ENCODE assay signal across 16 cellular contexts in genomic region chr13:48654511-48654910, GRCh38. TPM values are rescaled to one million over a fixed set of nuclear protein-coding genes. Genes with fewer than 3 reads are reported as not detected.
DNase-seq lines count a peak whose midpoint lies in the region; ATAC-seq, FAIRE-seq and TF ChIP-seq lines count a peak whose summit lies in the region.
"Had no signal": no experiment of that assay in that cellular context is flagged by ENCODE, and none has a peak within 500 bp of the region (broad histone marks: within the 10 kb centered on the region; RNA-seq: fewer than 3 reads in every experiment).

No MANE protein-coding gene starts in this region.

- intact Hi-C loops in activated CD4-positive, alpha-beta memory T cell treated with anti-CD3 and anti-CD28 coated beads for 36 hours (cut with micrococcal nuclease), result loop anchor here (5.0 to 10.0 kb wide), 6 partner anchors 78 to 557 kb away; partner anchors contain the start of genes FNDC3A, ITM2B and MED4
- intact Hi-C loops in sciatic nerve (cut with DNase I), result no loop called here

- H3K4me1 Mint-ChIP-seq in activated CD4-positive, alpha-beta memory T cell treated with anti-CD3 and anti-CD28 coated beads, Interleukin-2, amount 10 ng/mL, durations not matched to agents 7 days and 5 days, result peaks cover 35% of the 10 kb centered on the region
- peaks cover 38% of the 10 kb centered on the region for H3K4me1 Mint-ChIP-seq in activated CD4-positive, alpha-beta memory T cell treated with anti-CD3 and anti-CD28 coated beads for 36 hours (ENCODE audit: low read depth)
- H3K4me1 Mint-ChIP-seq in T-cell (peaks cover 49 to 65% (median 55%) of the 10 kb centered on the region in 3 donors), glutamatergic neuron (ENCODE audit: low read depth, unreplicated experiment) (peaks cover 41% of the 10 kb centered on the region)

- H3K36me3 Mint-ChIP-seq in activated CD4-positive, alpha-beta memory T cell treated with anti-CD3 and anti-CD28 coated beads, Interleukin-2, amount 10 ng/mL, durations not matched to agents 7 days and 5 days (ENCODE audit: low read depth), result peaks cover 3% of the 10 kb centered on the region
- no peaks in the 10 kb centered on the region for H3K36me3 Mint-ChIP-seq in activated CD4-positive, alpha-beta memory T cell treated with anti-CD3 and anti-CD28 coated beads for 36 hours
- H3K36me3 Mint-ChIP-seq in T-cell (no peaks in the 10 kb centered on the region), glutamatergic neuron (ENCODE audit: unreplicated experiment) (peaks cover 7% of the 10 kb centered on the region)
- H3K36me3 Mint-ChIP-seq: IgD-negative memory B cell had no signal

- no peak for DNase-seq in activated CD4-positive, alpha-beta memory T cell treated with anti-CD3 and anti-CD28 coated beads, Interleukin-2, amount 10 ng/mL, durations not matched to agents 7 days and 5 days
- no peak for DNase-seq in activated CD4-positive, alpha-beta memory T cell treated with anti-CD3 and anti-CD28 coated beads for 36 hours
- DNase-seq in T-cell, result no peak
- DNase-seq in glutamatergic neuron, result no peak
- no peak for DNase-seq in sciatic nerve (ENCODE audit: low spot score)
- no peak for DNase-seq in HuH-7 (ENCODE audit: low spot score)
- DNase-seq in AG08395 (ENCODE audit: low spot score), result no peak
- DNase-seq in GM12891 (ENCODE audit: insufficient read length, low spot score), result no peak
- DNase-seq: left lung; NCI-H69; stimulated activated CD4-positive, alpha-beta T cell treated with anti-CD3 and anti-CD28 coated beads, Interleukin-12 subunit alpha, Interleukin-12 subunit beta, amount 100 ng/mL, for 4 hours; upper lobe of right lung had no signal

- ATAC-seq in T-cell (replicated peaks in 1 of 4) (no peak), sciatic nerve (peak; percentile 70)
- ATAC-seq: A549 had no signal

- POLR2A ChIA-PET in activated CD4-positive, alpha-beta memory T cell treated with anti-CD3 and anti-CD28 coated beads, Interleukin-2, amount 10 ng/mL, durations not matched to agents 7 days and 5 days (lab: Charles Lee), result interaction anchor here (1.4 kb wide), 1 partner anchor 560 kb away, joined by 4 read pairs; the partner anchor contains the start of gene MED4
- POLR2A ChIA-PET in activated CD4-positive, alpha-beta memory T cell treated with anti-CD3 and anti-CD28 coated beads for 36 hours (lab: Charles Lee), result no interaction called here
- POLR2A ChIA-PET in T-cell (lab: Charles Lee), result interaction anchor here in 1 of 2 donors (0.6 kb wide), 1 partner anchor 311 kb away, joined by 4 read pairs; no protein-coding TSS in a partner anchor

- H3K9me3 Mint-ChIP-seq in activated CD4-positive, alpha-beta memory T cell treated with anti-CD3 and anti-CD28 coated beads, Interleukin-2, amount 10 ng/mL, durations not matched to agents 7 days and 5 days, result no peaks in the 10 kb centered on the region
- H3K9me3 Mint-ChIP-seq in activated CD4-positive, alpha-beta memory T cell treated with anti-CD3 and anti-CD28 coated beads for 36 hours, result no peaks in the 10 kb centered on the region
- H3K9me3 Mint-ChIP-seq in T-cell (no peaks in the 10 kb centered on the region), glutamatergic neuron (ENCODE audit: unreplicated experiment) (peaks cover 12% of the 10 kb centered on the region)
- H3K9me3 Mint-ChIP-seq: IgD-negative memory B cell had no signal

- no peak overlapping the region for H3K27ac Mint-ChIP-seq in activated CD4-positive, alpha-beta memory T cell treated with anti-CD3 and anti-CD28 coated beads, Interleukin-2, amount 10 ng/mL, durations not matched to agents 7 days and 5 days
- H3K27ac Mint-ChIP-seq in activated CD4-positive, alpha-beta memory T cell treated with anti-CD3 and anti-CD28 coated beads for 36 hours, result no peak overlapping the region
- peak overlapping the region in 1 of 2 donors; percentile 97 for H3K27ac Mint-ChIP-seq in T-cell
- H3K27ac Mint-ChIP-seq in glutamatergic neuron (ENCODE audit: unreplicated experiment), result peak overlapping the region; percentile 39
- H3K27ac Mint-ChIP-seq: progenitor cell of endocrine pancreas had no signal

- CTCF ChIA-PET in activated CD4-positive, alpha-beta memory T cell treated with anti-CD3 and anti-CD28 coated beads, Interleukin-2, amount 10 ng/mL, durations not matched to agents 7 days and 5 days (lab: Charles Lee), result interaction anchor here (1.2 kb wide), 1 partner anchor 74 kb away, joined by 3 read pairs; no protein-coding TSS in a partner anchor
- CTCF ChIA-PET in activated CD4-positive, alpha-beta memory T cell treated with anti-CD3 and anti-CD28 coated beads for 36 hours (lab: Charles Lee), result interaction anchor here (1.2 to 1.3 kb wide), 2 partner anchors 114 to 115 kb away, joined by 3 to 4 read pairs; no protein-coding TSS in a partner anchor
- CTCF ChIA-PET in T-cell (lab: Charles Lee), result interaction anchor here in 1 of 2 donors (0.6 kb wide), 1 partner anchor 129 kb away, joined by 5 read pairs; no protein-coding TSS in a partner anchor

- no peak for FAIRE-seq in GM12891 (lab: Jason Lieb, UNC)
- FAIRE-seq: A549 had no signal

- no peak for TF ChIP-seq CTCF in glutamatergic neuron (IDR thresholded peaks at IDR 0.05; ENCODE audit: partially characterized antibody, unreplicated experiment)

- TF ChIP-seq POLR2A in GM12891 (IDR thresholded peaks at IDR 0.05; ENCODE audit: low read depth, low read length), result no peak

- no peaks in the 10 kb centered on the region for H3K27me3 Mint-ChIP-seq in activated CD4-positive, alpha-beta memory T cell treated with anti-CD3 and anti-CD28 coated beads, Interleukin-2, amount 10 ng/mL, durations not matched to agents 7 days and 5 days
- H3K27me3 Mint-ChIP-seq in activated CD4-positive, alpha-beta memory T cell treated with anti-CD3 and anti-CD28 coated beads for 36 hours, result no peaks in the 10 kb centered on the region
- H3K27me3 Mint-ChIP-seq in T-cell (no peaks in the 10 kb centered on the region), glutamatergic neuron (ENCODE audit: unreplicated experiment) (peaks cover 4% of the 10 kb centered on the region)
- H3K27me3 Mint-ChIP-seq: progenitor cell of endocrine pancreas had no signal

- peak overlapping the region; percentile 72 for H3K4me3 Mint-ChIP-seq in activated CD4-positive, alpha-beta memory T cell treated with anti-CD3 and anti-CD28 coated beads, Interleukin-2, amount 10 ng/mL, durations not matched to agents 7 days and 5 days
- no peak overlapping the region for H3K4me3 Mint-ChIP-seq in activated CD4-positive, alpha-beta memory T cell treated with anti-CD3 and anti-CD28 coated beads for 36 hours
- H3K4me3 Mint-ChIP-seq in T-cell, result peak overlapping the region; percentile 74 to 85 (median 83)
- peak overlapping the region; percentile 69 for H3K4me3 Mint-ChIP-seq in glutamatergic neuron (ENCODE audit: unreplicated experiment)

TF ChIP-seq in GM12891, 5 proteins besides CTCF, POLR2A, EP300 and RAD21:
- TF ChIP-seq TAF1 (IDR thresholded peaks at IDR 0.05; ENCODE audit: low read depth, low read length), result no peak
- no peak for TF ChIP-seq POU2F2 (IDR thresholded peaks at IDR 0.05; ENCODE audit: low read depth, low read length)
- no peak for TF ChIP-seq SPI1 (IDR thresholded peaks at IDR 0.05; ENCODE audit: low read depth, low read length)
- TF ChIP-seq PAX5 (IDR thresholded peaks at IDR 0.05; ENCODE audit: insufficient read depth, low read length, severe bottlenecking), result no peak
- no peak for TF ChIP-seq POLR2AphosphoS5 (IDR thresholded peaks at IDR 0.05; ENCODE audit: low read depth, low read length)

RNA-seq across cellular contexts. Expression of gene CYSLTR2, which starts 0.8 kb away (rescaled TPM):
- 1 to 10 TPM; 3.6 to 3.9 TPM for total RNA-seq in activated CD4-positive, alpha-beta memory T cell treated with anti-CD3 and anti-CD28 coated beads, Interleukin-2, amount 10 ng/mL, durations not matched to agents 7 days and 5 days
- total RNA-seq in activated CD4-positive, alpha-beta memory T cell treated with anti-CD3 and anti-CD28 coated beads for 36 hours, result 1 to 10 TPM; 2.1 to 2.4 TPM
- 1 to 10 TPM; 1.7 to 6.2 (median 2.9) TPM for total RNA-seq in T-cell
- total RNA-seq in glutamatergic neuron (ENCODE audit: unreplicated experiment), result 4.9 TPM
- 1.4 TPM for total RNA-seq in sciatic nerve
- polyA plus RNA-seq in GM12891 (2012; ENCODE audit: low read depth, missing spikeins), result 0.36 TPM
- total RNA-seq: myocyte had no signal
- polyA plus RNA-seq: A549, IgD-negative memory B cell had no signal
